Comparison of ENCODE assay signal across 8 cellular contexts in the genomic region with DNA sequence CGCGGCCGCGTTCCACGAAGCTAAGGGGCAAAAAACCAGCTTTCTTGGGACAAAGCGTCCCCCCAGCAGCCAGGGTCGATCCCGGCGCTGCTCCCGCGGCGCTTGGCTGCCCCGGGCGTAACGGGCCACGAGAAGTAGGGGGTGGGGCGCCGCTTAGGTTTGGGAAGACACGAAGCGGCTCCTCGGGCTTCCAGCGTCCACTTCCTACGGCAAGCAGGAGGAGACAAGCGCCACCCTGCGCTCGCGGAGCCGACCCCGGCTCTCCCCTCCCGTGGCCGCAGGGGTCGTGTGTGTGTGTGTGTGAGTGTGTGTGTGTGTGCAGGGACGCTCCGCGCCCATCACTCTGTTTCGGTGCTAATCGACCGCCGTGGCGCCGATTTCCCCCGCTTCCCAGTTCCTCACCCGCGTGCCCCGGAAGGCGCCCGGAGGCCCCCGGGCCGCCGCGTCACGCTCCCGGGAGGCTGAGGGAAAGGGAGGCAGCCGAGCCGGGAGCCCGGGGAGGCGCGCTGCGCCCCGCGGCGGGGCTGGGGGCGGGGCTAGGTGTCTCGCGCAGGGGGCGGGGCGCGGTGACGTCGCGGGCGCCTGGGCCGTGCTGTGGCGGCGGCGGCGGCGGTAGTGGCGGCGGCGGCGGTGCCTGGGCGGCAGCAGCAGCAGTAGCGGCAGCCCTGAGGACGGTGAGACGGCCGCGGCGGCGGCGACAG. TPM values are rescaled to one million over a fixed set of nuclear protein-coding genes. Genes with fewer than 3 reads are reported as not detected.
DNase-seq lines count a peak whose midpoint lies in the region; ATAC-seq, FAIRE-seq and TF ChIP-seq lines count a peak whose summit lies in the region.

A gene (plus strand): TSS at position 575 of the 701 bp plus-strand sequence. CDS start 36,681 bp downstream, outside the sequence.

- TF ChIP-seq CTCF in AG09319 (IDR thresholded peaks at IDR 0.05; ENCODE audit: low read depth, low read length) (no peak), HepG2 (CRISPR knock-in tag; IDR thresholded peaks at IDR 0.05) (peak; percentile 54)

- H3K27ac ChIP-seq in HepG2 (ENCODE audit: extremely low read length, insufficient read depth, low read length) = peak within 1 kb of the TSS; percentile 93

- H3K27me3 ChIP-seq in HepG2 (ENCODE audit: control insufficient read depth in 1 of 2, insufficient read depth in 2 of 2, low read length in 2 of 2) = no peaks in the 10 kb centered on the region; a peak in 1 of 5 replicates

- no TSS peak for BruUV-seq in HepG2 (replicated peaks; lab: Mats Ljungman, UMichigan)

- peak; percentile 80 to 85 for TF ChIP-seq POLR2A in HepG2 (IDR thresholded peaks at IDR 0.05; ENCODE audit: insufficient read depth in 1 of 2, low read depth in 2 of 2, low read length in 2 of 2)

- intact Hi-C loops in HepG2 (cut with micrococcal nuclease; ENCODE audit: unreplicated experiment) = loop anchor here (5.0 kb wide), 1 partner anchor 62 kb away; no protein-coding TSS in a partner anchor

- in situ Hi-C loops in HepG2 (cut with HindIII; ENCODE audit: extremely low pct_ligation_motif_present, low pct_unique_long_range_greater_than_20kb) = no loop called here

- H2AFZ ChIP-seq in HepG2 (ENCODE audit: low read length) = peak within 1 kb of the TSS; percentile 5

- CTCF ChIA-PET in HepG2 (lab: Yijun Ruan, JAX; ENCODE audit: low intra/inter-chr PET ratio, low total read pairs) = no interaction called here

- H3K4me1 ChIP-seq in HepG2 (ENCODE audit: insufficient read depth, low read length) = peaks cover 40% of the 10 kb centered on the region

- peak within 1 kb of the TSS; percentile 94 for H3K4me2 ChIP-seq in HepG2 (ENCODE audit: low read depth, low read length)

- WGBS in HepG2 (ENCODE audit: low lambda C conversion rate) = 1% methylated on average over 19 of the region's 91 CpGs

- no peaks in the 10 kb centered on the region for H4K20me1 ChIP-seq in HepG2 (ENCODE audit: insufficient read depth, low read length)

- ATAC-seq in GM19025 (IDR thresholded peaks at IDR 0.05; ENCODE audit: low read depth, unreplicated experiment) = peak; percentile 86
- ATAC-seq in HG03342 (IDR thresholded peaks at IDR 0.05; ENCODE audit: unreplicated experiment) = peak; percentile 75
- peak; percentile 85 for ATAC-seq in HepG2

- H3K36me3 ChIP-seq in HepG2 (replicated peaks in 1 of 2; ENCODE audit: control insufficient read depth in 1 of 2, insufficient read depth in 2 of 2, low read length in 2 of 2) = no peaks in the 10 kb centered on the region

- TF ChIP-seq EP300 in HepG2 (IDR thresholded peaks at IDR 0.05; ENCODE audit: low read depth in 2 of 2, low read length in 2 of 2) (peak in 1 of 2 experiments; percentile 13; a peak in 1 of 4 replicates), HepG2 (CRISPR knock-in tag; IDR thresholded peaks at IDR 0.05; ENCODE audit: borderline replicate concordance) (no peak; the same call in 1 of the 2 replicates)

- H3K4me3 ChIP-seq in HepG2 (replicated peaks in 1 of 3; ENCODE audit: insufficient read depth in 1 of 3, low read depth in 2 of 3, low read length in 3 of 3) = peak within 1 kb of the TSS; percentile 62 to 83 (median 81)

- POLR2A ChIA-PET in HepG2 (lab: Yijun Ruan, JAX) = interaction anchor here (2.4 kb wide), 1 partner anchor 41 kb away, joined by 20 read pairs; a partner anchor contains a TSS

- no peak for FAIRE-seq in HepG2 (lab: Jason Lieb, UNC)

- H3K9me3 ChIP-seq in HepG2 (ENCODE audit: low read length) = no peaks in the 10 kb centered on the region

- peaks cover 34% of the 10 kb centered on the region for H3K79me2 ChIP-seq in HepG2 (ENCODE audit: insufficient read depth, low read length)

- H3K9ac ChIP-seq in HepG2 (ENCODE audit: insufficient read depth, low read depth, low read length) = peak within 1 kb of the TSS; percentile 91

- DNase-seq in AG09319 (ENCODE audit: extremely low read depth, low read depth) (peak; percentile 75), NCI-H524 (lab: John Stamatoyannopoulos, UW) (peak; percentile 69 to 83), dermis blood vessel endothelial cell (peak; percentile 91), HepG2 (ENCODE audit: low spot score) (peak; percentile 72)
- peak; percentile 84 to 85 for DNase-seq in activated CD4-positive, alpha-beta T cell treated with anti-CD3 and anti-CD28 coated beads, Interleukin-2, amount 50 U/mL, for 48 hours
- DNase-seq in stimulated activated CD4-positive, alpha-beta T cell treated with anti-CD3 and anti-CD28 coated beads, Interleukin-2, amount 100 ng/mL, for 48 hours = peak; percentile 81 to 89

- peak; percentile 40; the same call in 1 of the 2 replicates for TF ChIP-seq RAD21 in HepG2 (CRISPR knock-in tag; IDR thresholded peaks at IDR 0.05)

TF ChIP-seq in HepG2, 621 proteins besides CTCF, POLR2A, EP300 and RAD21 (continues in another document):
- TF ChIP-seq TOPORS (CRISPR knock-in tag; IDR thresholded peaks at IDR 0.05) = no peak
- TF ChIP-seq XRCC5 (optimal IDR thresholded peaks at IDR 0.05; ENCODE audit: low read length) = peak; percentile 58
- no peak for TF ChIP-seq ZNF7 (CRISPR knock-in tag; IDR thresholded peaks at IDR 0.05)
- TF ChIP-seq, protein P1, sequence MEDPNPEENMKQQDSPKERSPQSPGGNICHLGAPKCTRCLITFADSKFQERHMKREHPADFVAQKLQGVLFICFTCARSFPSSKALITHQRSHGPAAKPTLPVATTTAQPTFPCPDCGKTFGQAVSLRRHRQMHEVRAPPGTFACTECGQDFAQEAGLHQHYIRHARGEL (CRISPR knock-in tag; IDR thresholded peaks at IDR 0.05) = no peak
- TF ChIP-seq, protein P2, sequence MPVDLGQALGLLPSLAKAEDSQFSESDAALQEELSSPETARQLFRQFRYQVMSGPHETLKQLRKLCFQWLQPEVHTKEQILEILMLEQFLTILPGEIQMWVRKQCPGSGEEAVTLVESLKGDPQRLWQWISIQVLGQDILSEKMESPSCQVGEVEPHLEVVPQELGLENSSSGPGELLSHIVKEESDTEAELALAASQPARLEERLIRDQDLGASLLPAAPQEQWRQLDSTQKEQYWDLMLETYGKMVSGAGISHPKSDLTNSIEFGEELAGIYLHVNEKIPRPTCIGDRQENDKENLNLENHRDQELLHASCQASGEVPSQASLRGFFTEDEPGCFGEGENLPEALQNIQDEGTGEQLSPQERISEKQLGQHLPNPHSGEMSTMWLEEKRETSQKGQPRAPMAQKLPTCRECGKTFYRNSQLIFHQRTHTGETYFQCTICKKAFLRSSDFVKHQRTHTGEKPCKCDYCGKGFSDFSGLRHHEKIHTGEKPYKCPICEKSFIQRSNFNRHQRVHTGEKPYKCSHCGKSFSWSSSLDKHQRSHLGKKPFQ (CRISPR knock-in tag; IDR thresholded peaks at IDR 0.05; ENCODE audit: insufficient replicate concordance) = peak; percentile 62
- no peak for TF ChIP-seq ZKSCAN1 (IDR thresholded peaks at IDR 0.05; ENCODE audit: low read length)
- TF ChIP-seq, protein P3, sequence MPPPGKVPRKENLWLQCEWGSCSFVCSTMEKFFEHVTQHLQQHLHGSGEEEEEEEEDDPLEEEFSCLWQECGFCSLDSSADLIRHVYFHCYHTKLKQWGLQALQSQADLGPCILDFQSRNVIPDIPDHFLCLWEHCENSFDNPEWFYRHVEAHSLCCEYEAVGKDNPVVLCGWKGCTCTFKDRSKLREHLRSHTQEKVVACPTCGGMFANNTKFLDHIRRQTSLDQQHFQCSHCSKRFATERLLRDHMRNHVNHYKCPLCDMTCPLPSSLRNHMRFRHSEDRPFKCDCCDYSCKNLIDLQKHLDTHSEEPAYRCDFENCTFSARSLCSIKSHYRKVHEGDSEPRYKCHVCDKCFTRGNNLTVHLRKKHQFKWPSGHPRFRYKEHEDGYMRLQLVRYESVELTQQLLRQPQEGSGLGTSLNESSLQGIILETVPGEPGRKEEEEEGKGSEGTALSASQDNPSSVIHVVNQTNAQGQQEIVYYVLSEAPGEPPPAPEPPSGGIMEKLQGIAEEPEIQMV (CRISPR knock-in tag; IDR thresholded peaks at IDR 0.05; ENCODE audit: low read depth) = peak; percentile 26; the same call in 1 of the 2 replicates
- TF ChIP-seq ZNF563 (CRISPR knock-in tag; IDR thresholded peaks at IDR 0.05) = peak; percentile 75
- peak; percentile 61 for TF ChIP-seq ZNF749 (CRISPR knock-in tag; IDR thresholded peaks at IDR 0.05; ENCODE audit: borderline replicate concordance)

RNA-seq across cellular contexts. Expression of the gene that starts here (rescaled TPM):
- 47.1 and 51.5 TPM in 2 replicates for total RNA-seq in dermis blood vessel endothelial cell
- 12.4 and 15.7 TPM in 2 replicates for total RNA-seq in HepG2 (2016; rRNA removed; fragmentation: Illumina TruSeq; extraction: Trizol)
- 67.4 and 70.8 TPM in 2 replicates for total RNA-seq in HepG2 (2016; cell fraction: cytosol; rRNA removed; fragmentation: Illumina TruSeq; extraction: Trizol; ENCODE audit: low read depth)
- 11.4 and 12.5 TPM in 2 replicates for total RNA-seq in HepG2 (2016; cell fraction: insoluble cytoplasmic fraction; rRNA removed; fragmentation: Illumina TruSeq; extraction: Trizol)
- 24.5 and 36.7 TPM in 2 replicates for total RNA-seq in HepG2 (2016; cell fraction: membrane; rRNA removed; fragmentation: Illumina TruSeq; extraction: Trizol)
- 32.3 and 40.1 TPM in 2 replicates for total RNA-seq in HepG2 (2016; cell fraction: nucleus; rRNA removed; fragmentation: Illumina TruSeq; extraction: Trizol)
- 5.9 and 6.1 TPM in 2 replicates for polyA plus RNA-seq in HepG2 (2011; rRNA removed)
- polyA plus RNA-seq in HepG2 (2011; cell fraction: cytosol; rRNA removed) = 4.2 and 9.0 TPM in 2 replicates
- 7.3 and 8.7 TPM in 2 replicates for polyA plus RNA-seq in HepG2 (2011; cell fraction: nucleus; rRNA removed)
- polyA plus RNA-seq in HepG2 (2012) = 6.7 and 6.9 TPM in 2 replicates
- 0.28 TPM in 2 replicates for polyA plus RNA-seq in HepG2 (2016; cell fraction: cytosol; fragmentation: Illumina TruSeq; extraction: Trizol; ENCODE audit: low read depth)
- 5.7 and 6.9 TPM in 2 replicates for polyA plus RNA-seq in HepG2 (2016; cell fraction: insoluble cytoplasmic fraction; fragmentation: Illumina TruSeq; extraction: Trizol; ENCODE audit: low read depth)
- polyA plus RNA-seq in HepG2 (2016; cell fraction: membrane; fragmentation: Illumina TruSeq; extraction: Trizol; ENCODE audit: low read depth) = 0.73 and 0.94 TPM in 2 replicates
- 6.6 and 8.8 TPM in 2 replicates for polyA plus RNA-seq in HepG2 (2016; cell fraction: nucleus; fragmentation: Illumina TruSeq; extraction: Trizol; ENCODE audit: insufficient read depth, low read depth)
- 59.0 and 129 TPM in 2 replicates for polyA minus RNA-seq in HepG2 (2011; rRNA and poly(A)+ RNA removed; ENCODE audit: low replicate concordance)
- 11.0 and 12.8 TPM in 2 replicates for polyA minus RNA-seq in HepG2 (2011; cell fraction: cytosol; rRNA and poly(A)+ RNA removed)
- 61.9 and 68.1 TPM in 2 replicates for polyA minus RNA-seq in HepG2 (2011; cell fraction: nucleus; rRNA and poly(A)+ RNA removed)

Comparison
In these comparisons a context has a peak if more than half of its experiments do, and no peak if none do; other contexts are left out.
1. Peak in every context shown above with its lines: DNase-seq, ATAC-seq, H3K4me3 ChIP-seq and H3K27ac ChIP-seq.